Comparison of ENCODE assay signal across 8 cellular contexts in the genomic region with DNA sequence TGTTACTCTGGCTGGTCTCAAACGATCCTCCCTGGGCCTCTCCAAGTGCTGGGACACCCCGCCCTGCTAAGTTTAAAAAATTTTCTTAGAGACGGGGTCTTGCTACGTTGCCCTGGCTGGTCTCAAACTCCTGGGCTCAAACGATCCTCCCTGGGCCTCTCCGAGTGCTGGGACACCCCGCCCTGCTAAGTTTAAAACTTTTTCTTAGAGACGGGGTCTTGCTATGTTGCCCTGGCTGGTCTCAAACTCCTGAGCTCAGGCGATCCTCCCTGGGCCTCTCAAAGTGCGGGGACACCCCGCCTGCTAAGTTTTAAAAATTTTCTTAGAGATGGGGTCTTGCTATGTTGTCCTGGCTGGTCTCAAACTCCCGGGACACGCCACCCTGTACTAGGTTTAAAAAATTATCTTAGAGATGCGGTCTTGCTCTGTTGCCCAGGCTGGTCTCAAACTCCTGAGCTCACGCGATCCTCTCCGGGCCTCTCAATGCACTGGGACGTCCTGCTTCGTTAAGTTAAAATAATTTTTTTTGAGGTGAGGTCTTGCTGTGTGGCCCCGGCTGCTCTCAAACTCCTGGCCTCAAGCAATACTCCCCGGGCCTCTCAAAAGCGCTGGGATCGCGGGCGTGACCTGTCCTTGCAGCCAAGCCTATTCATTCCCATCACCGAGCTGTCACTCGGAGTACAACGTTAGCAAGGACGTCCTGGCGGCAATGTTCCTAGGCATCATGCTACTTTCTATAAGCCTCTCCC. TPM values are rescaled to one million over a fixed set of nuclear protein-coding genes. Genes with fewer than 3 reads are reported as not detected.
A peak's percentile ranks its signal among the peaks of the same experiment; 100 is the strongest.
DNase-seq lines count a peak whose midpoint lies in the region; ATAC-seq and TF ChIP-seq lines count a peak whose summit lies in the region.

No MANE protein-coding gene starts in this region.

- peak overlapping the region; percentile 95 for H3K27ac Mint-ChIP-seq in activated CD4-positive, alpha-beta T cell treated with anti-CD3 and anti-CD28 coated beads, Interleukin-2, amount 10 ng/mL, durations not matched to agents 7 days and 5 days
- H3K27ac Mint-ChIP-seq in MCF 10A (ENCODE audit: low read depth, unreplicated experiment): peak overlapping the region; percentile 96

- H3K4me3 Mint-ChIP-seq in activated CD4-positive, alpha-beta T cell treated with anti-CD3 and anti-CD28 coated beads, Interleukin-2, amount 10 ng/mL, durations not matched to agents 7 days and 5 days: peak overlapping the region; percentile 89
- peak overlapping the region; percentile 93 for H3K4me3 Mint-ChIP-seq in MCF 10A (ENCODE audit: unreplicated experiment)

- no peak for TF ChIP-seq POLR2A in tibial nerve (IDR thresholded peaks at IDR 0.05)

- no peak for TF ChIP-seq EP300 in tibial nerve (IDR thresholded peaks at IDR 0.05)

- no peaks in the 10 kb centered on the region for H3K27me3 Mint-ChIP-seq in activated CD4-positive, alpha-beta T cell treated with anti-CD3 and anti-CD28 coated beads, Interleukin-2, amount 10 ng/mL, durations not matched to agents 7 days and 5 days
- no peaks in the 10 kb centered on the region for H3K27me3 Mint-ChIP-seq in MCF 10A (ENCODE audit: insufficient read depth, unreplicated experiment)

- ATAC-seq in lung (ENCODE audit: insufficient read depth, low FRiP score) (no peak), GM19395 (IDR thresholded peaks at IDR 0.05; ENCODE audit: unreplicated experiment) (no peak)

- WGBS in lung, 2 donors: 52 to 58% methylated on average over 30 of the region's 30 CpGs
- WGBS in tibial nerve, 2 donors: 53 to 57% methylated on average over 29 to 30 of the region's 30 CpGs

- CTCF ChIA-PET in activated CD4-positive, alpha-beta T cell treated with anti-CD3 and anti-CD28 coated beads, Interleukin-2, amount 10 ng/mL, durations not matched to agents 7 days and 5 days (lab: Charles Lee): no interaction called here
- CTCF ChIA-PET in MCF 10A (lab: Yijun Ruan, JAX): no interaction called here

- no peak for TF ChIP-seq CTCF in MCF 10A (IDR thresholded peaks at IDR 0.05; ENCODE audit: unreplicated experiment)
- TF ChIP-seq CTCF in lung (IDR thresholded peaks at IDR 0.05; ENCODE audit: control extremely low read depth, extremely low read depth): no peak
- TF ChIP-seq CTCF in tibial nerve (IDR thresholded peaks at IDR 0.05): no peak

- H3K36me3 ChIP-seq in lung (ENCODE audit: control insufficient read depth in 2 of 2, insufficient read depth in 2 of 2, low read length in 2 of 2) (peaks cover 36 to 41% of the 10 kb centered on the region in 2 donors), tibial nerve (peaks cover 0 to 49% (median 36%) of the 10 kb centered on the region in 3 donors)

- H3K4me3 ChIP-seq in lung (peak overlapping the region; percentile 80), tibial nerve (peak overlapping the region; percentile 85 to 100 (median 92))

- intact Hi-C loops in MCF 10A (cut with micrococcal nuclease): loop anchor here (10.0 kb wide), 1 partner anchor 146 kb away; no protein-coding TSS in a partner anchor

- no TSS peak for BruUV-seq in MCF 10A (replicated peaks; lab: Mats Ljungman, UMichigan)

- peaks cover 56% of the 10 kb centered on the region for H3K4me1 Mint-ChIP-seq in activated CD4-positive, alpha-beta T cell treated with anti-CD3 and anti-CD28 coated beads, Interleukin-2, amount 10 ng/mL, durations not matched to agents 7 days and 5 days
- peaks cover 21% of the 10 kb centered on the region for H3K4me1 Mint-ChIP-seq in MCF 10A (ENCODE audit: insufficient read depth, unreplicated experiment)

- H3K9me3 Mint-ChIP-seq in activated CD4-positive, alpha-beta T cell treated with anti-CD3 and anti-CD28 coated beads, Interleukin-2, amount 10 ng/mL, durations not matched to agents 7 days and 5 days: no peaks in the 10 kb centered on the region
- peaks cover 6% of the 10 kb centered on the region for H3K9me3 Mint-ChIP-seq in MCF 10A (ENCODE audit: unreplicated experiment)

- H3K27ac ChIP-seq in lung (ENCODE audit: low read depth in 1 of 2, low read length in 1 of 2): peak overlapping the region; percentile 97 to 99
- peak overlapping the region; percentile 83 to 98 (median 96) for H3K27ac ChIP-seq in tibial nerve

- H3K9me3 ChIP-seq in lung (ENCODE audit: control insufficient read depth in 2 of 2, insufficient read depth in 1 of 2, low read length in 1 of 2) (no peaks in the 10 kb centered on the region), tibial nerve (no peaks in the 10 kb centered on the region)

- POLR2A ChIA-PET in activated CD4-positive, alpha-beta T cell treated with anti-CD3 and anti-CD28 coated beads, Interleukin-2, amount 10 ng/mL, durations not matched to agents 7 days and 5 days (lab: Charles Lee): no interaction called here
- POLR2A ChIA-PET in MCF 10A (lab: Yijun Ruan, JAX): no interaction called here

- no peaks in the 10 kb centered on the region for H3K27me3 ChIP-seq in lung (ENCODE audit: control insufficient read depth, insufficient read depth)
- H3K27me3 ChIP-seq in tibial nerve: no peaks in the 10 kb centered on the region

- H3K36me3 Mint-ChIP-seq in activated CD4-positive, alpha-beta T cell treated with anti-CD3 and anti-CD28 coated beads, Interleukin-2, amount 10 ng/mL, durations not matched to agents 7 days and 5 days (ENCODE audit: low read depth): peaks cover 57% of the 10 kb centered on the region
- H3K36me3 Mint-ChIP-seq in MCF 10A (ENCODE audit: insufficient read depth, unreplicated experiment): peaks cover 77% of the 10 kb centered on the region

- DNase-seq in activated CD4-positive, alpha-beta T cell treated with anti-CD3 and anti-CD28 coated beads, Interleukin-2, amount 10 ng/mL, durations not matched to agents 7 days and 5 days: no peak
- DNase-seq in activated CD4-positive, alpha-beta T cell treated with anti-CD3 and anti-CD28 coated beads, Interleukin-2, amount 50 U/mL, for 4 hours: no peak
- DNase-seq in MCF 10A (ENCODE audit: unreplicated experiment) (no peak), lung (ENCODE audit: low spot score) (no peak), tibial nerve (ENCODE audit: low spot score in 2 of 2) (no peak), AG08395 (ENCODE audit: low spot score) (no peak)
- DNase-seq in stimulated activated naive CD4-positive, alpha-beta T cell treated with Interleukin-2 at 50 U/mL for 16 hours (lab: John Stamatoyannopoulos, UW): no peak

- peaks cover 5 to 11% of the 10 kb centered on the region in 2 donors for H3K4me1 ChIP-seq in lung (ENCODE audit: control insufficient read depth in 2 of 2, insufficient read depth in 2 of 2, low read length in 2 of 2)
- peaks cover 0 to 62% (median 23%) of the 10 kb centered on the region in 4 donors for H3K4me1 ChIP-seq in tibial nerve

RNA-seq across cellular contexts. Expression of gene SLC25A6, which starts 1.1 kb away (rescaled TPM):
- total RNA-seq in activated CD4-positive, alpha-beta T cell treated with anti-CD3 and anti-CD28 coated beads, Interleukin-2, amount 10 ng/mL, durations not matched to agents 7 days and 5 days: 100 to 1,000 TPM; 259 to 261 TPM
- total RNA-seq in MCF 10A (2022) (319 and 463 TPM in 2 replicates), lung (100 to 1,000 TPM; 168 to 350 TPM), tibial nerve (100 to 1,000 TPM; 220 to 291 (median 250) TPM)
- polyA plus RNA-seq in lung: 100 to 1,000 TPM; 382 to 422 TPM

RNA-seq across cellular contexts. Expression of gene IL3RA, which starts 54.2 kb away (rescaled TPM):
- 1 to 10 TPM; 6.4 to 7.1 TPM for total RNA-seq in activated CD4-positive, alpha-beta T cell treated with anti-CD3 and anti-CD28 coated beads, Interleukin-2, amount 10 ng/mL, durations not matched to agents 7 days and 5 days
- not detected in 2 replicates for total RNA-seq in MCF 10A (2022)
- 10 to 100 TPM; 19.2 to 21.6 TPM for total RNA-seq in lung
- polyA plus RNA-seq in lung: 10 to 100 TPM; 19.4 to 52.2 TPM
- total RNA-seq in tibial nerve: 10 to 100 TPM in 1 of 4 donors, 1 to 10 TPM in 3; 3.3 to 17.7 (median 6.3) TPM
